In genomic region chr17:44688675-44689491, GRCh38 we compare ENCODE assay signal across 1 cellular context.
TF ChIP-seq lines count a peak whose summit lies in the region.

No MANE protein-coding gene starts in this region.

TF ChIP-seq in SK-N-SH, 30 proteins besides CTCF, POLR2A, EP300 and RAD21 (continued from another document):
- TF ChIP-seq, protein P1, sequence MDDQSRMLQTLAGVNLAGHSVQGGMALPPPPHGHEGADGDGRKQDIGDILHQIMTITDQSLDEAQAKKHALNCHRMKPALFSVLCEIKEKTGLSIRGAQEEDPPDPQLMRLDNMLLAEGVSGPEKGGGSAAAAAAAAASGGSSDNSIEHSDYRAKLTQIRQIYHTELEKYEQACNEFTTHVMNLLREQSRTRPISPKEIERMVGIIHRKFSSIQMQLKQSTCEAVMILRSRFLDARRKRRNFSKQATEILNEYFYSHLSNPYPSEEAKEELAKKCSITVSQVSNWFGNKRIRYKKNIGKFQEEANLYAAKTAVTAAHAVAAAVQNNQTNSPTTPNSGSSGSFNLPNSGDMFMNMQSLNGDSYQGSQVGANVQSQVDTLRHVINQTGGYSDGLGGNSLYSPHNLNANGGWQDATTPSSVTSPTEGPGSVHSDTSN (IDR thresholded peaks at IDR 0.05) = no peak
- TF ChIP-seq RCOR1 (IDR thresholded peaks at IDR 0.05; ENCODE audit: low read length) = no peak
- TF ChIP-seq YY1 (IDR thresholded peaks at IDR 0.05; ENCODE audit: low read depth) = no peak
- TF ChIP-seq TAF1 (IDR thresholded peaks at IDR 0.05; ENCODE audit: borderline replicate concordance, low read depth, low read length) = no peak
- no peak for TF ChIP-seq SMC3 (IDR thresholded peaks at IDR 0.05; ENCODE audit: low read depth, low read length)
- no peak for TF ChIP-seq MXI1 (IDR thresholded peaks at IDR 0.05; ENCODE audit: low read depth, low read length)
- no peak for TF ChIP-seq RXRA (IDR thresholded peaks at IDR 0.05; ENCODE audit: borderline replicate concordance, low read depth)
- TF ChIP-seq, protein P2, sequence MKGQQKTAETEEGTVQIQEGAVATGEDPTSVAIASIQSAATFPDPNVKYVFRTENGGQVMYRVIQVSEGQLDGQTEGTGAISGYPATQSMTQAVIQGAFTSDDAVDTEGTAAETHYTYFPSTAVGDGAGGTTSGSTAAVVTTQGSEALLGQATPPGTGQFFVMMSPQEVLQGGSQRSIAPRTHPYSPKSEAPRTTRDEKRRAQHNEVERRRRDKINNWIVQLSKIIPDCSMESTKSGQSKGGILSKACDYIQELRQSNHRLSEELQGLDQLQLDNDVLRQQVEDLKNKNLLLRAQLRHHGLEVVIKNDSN (IDR thresholded peaks at IDR 0.05; ENCODE audit: borderline replicate concordance, low read depth) = no peak
- no peak for TF ChIP-seq ELF1 (IDR thresholded peaks at IDR 0.05)
- TF ChIP-seq FOXJ3 (CRISPR knock-in tag; IDR thresholded peaks at IDR 0.05) = no peak
- TF ChIP-seq IRF3 (IDR thresholded peaks at IDR 0.05; ENCODE audit: low read depth, low read length) = no peak
- TF ChIP-seq, protein P3, sequence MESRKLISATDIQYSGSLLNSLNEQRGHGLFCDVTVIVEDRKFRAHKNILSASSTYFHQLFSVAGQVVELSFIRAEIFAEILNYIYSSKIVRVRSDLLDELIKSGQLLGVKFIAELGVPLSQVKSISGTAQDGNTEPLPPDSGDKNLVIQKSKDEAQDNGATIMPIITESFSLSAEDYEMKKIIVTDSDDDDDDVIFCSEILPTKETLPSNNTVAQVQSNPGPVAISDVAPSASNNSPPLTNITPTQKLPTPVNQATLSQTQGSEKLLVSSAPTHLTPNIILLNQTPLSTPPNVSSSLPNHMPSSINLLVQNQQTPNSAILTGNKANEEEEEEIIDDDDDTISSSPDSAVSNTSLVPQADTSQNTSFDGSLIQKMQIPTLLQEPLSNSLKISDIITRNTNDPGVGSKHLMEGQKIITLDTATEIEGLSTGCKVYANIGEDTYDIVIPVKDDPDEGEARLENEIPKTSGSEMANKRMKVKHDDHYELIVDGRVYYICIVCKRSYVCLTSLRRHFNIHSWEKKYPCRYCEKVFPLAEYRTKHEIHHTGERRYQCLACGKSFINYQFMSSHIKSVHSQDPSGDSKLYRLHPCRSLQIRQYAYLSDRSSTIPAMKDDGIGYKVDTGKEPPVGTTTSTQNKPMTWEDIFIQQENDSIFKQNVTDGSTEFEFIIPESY (IDR thresholded peaks at IDR 0.05; ENCODE audit: borderline replicate concordance, low read depth) = no peak
- no peak for TF ChIP-seq POLR2AphosphoS5 (IDR thresholded peaks at IDR 0.05; ENCODE audit: low read depth, low read length)
